Comparison of ENCODE assay signal across 1 cellular context in the genomic region with DNA sequence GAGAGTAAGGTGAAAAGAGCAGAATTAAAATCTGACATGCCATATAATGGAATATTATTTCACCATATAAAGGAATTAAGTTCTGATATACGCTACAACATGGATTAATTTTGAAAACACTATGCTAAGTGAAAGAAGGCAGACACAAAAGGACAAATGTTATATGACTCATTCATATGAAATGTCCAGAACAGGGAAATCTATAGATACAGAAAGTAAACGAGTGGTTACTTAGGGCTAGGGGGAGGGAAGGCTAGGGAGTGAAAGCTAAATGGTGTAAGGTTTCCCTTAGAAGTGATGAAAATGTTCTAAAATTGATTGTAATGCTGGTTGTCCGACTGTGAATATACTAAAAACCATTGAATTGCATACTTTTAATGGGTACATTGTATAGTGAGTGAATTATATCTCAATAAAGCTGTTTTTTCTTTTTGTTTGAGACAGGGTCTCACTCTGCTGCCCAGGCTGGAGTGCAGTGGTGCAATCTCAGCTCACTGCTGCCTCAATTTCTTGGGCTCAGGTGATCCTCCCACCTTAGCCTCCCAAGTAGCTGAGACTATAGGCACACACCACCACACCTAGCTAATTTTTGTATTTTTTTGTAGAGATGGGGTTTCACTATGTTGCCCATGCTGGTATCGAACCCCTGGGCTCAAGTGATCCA.
TF ChIP-seq lines count a peak whose summit lies in the region.

No MANE protein-coding gene starts in this region.

TF ChIP-seq in GM12878, 131 proteins besides CTCF, POLR2A, EP300 and RAD21:
- TF ChIP-seq RELA (IDR thresholded peaks at IDR 0.05; ENCODE audit: borderline replicate concordance, partially characterized antibody) (no peak), HCFC1 (IDR thresholded peaks at IDR 0.05; ENCODE audit: low read length) (no peak)
